In genomic region chr19:46615966-46616365, GRCh38 we compare ENCODE assay signal across 24 cellular contexts. TPM values are rescaled to one million over a fixed set of nuclear protein-coding genes. Genes with fewer than 3 reads are reported as not detected.
A peak's percentile ranks its signal among the peaks of the same experiment; 100 is the strongest.
DNase-seq lines count a peak whose midpoint lies in the region; ATAC-seq lines count a peak whose summit lies in the region.
"Had no signal": no experiment of that assay in that cellular context is flagged by ENCODE, and none has a peak within 500 bp of the region (broad histone marks: within the 10 kb centered on the region; RNA-seq: fewer than 3 reads in every experiment).

No MANE protein-coding gene starts in this region.

- H3K4me3 Mint-ChIP-seq in activated naive CD4-positive, alpha-beta T cell treated with anti-CD3 and anti-CD28 coated beads, Interleukin-2, amount 50 U/mL, for 24 hours, result peak overlapping the region; percentile 26
- H3K4me3 Mint-ChIP-seq in stimulated activated memory B cell treated with anti-CD40 and anti-IgM and Interleukin-4, amounts not matched to agents 10 μg/mL and 1 μg/mL and 100 μg/mL, for 72 hours, result no peak overlapping the region

- H3K4me1 Mint-ChIP-seq in activated naive CD4-positive, alpha-beta T cell treated with anti-CD3 and anti-CD28 coated beads, Interleukin-2, amount 50 U/mL, for 24 hours, result peaks cover 75% of the 10 kb centered on the region
- H3K4me1 Mint-ChIP-seq in stimulated activated memory B cell treated with anti-CD40 and anti-IgM and Interleukin-4, amounts not matched to agents 10 μg/mL and 1 μg/mL and 100 μg/mL, for 72 hours, result peaks cover 74% of the 10 kb centered on the region

- peak overlapping the region; percentile 62 for H3K27ac Mint-ChIP-seq in activated naive CD4-positive, alpha-beta T cell treated with anti-CD3 and anti-CD28 coated beads, Interleukin-2, amount 50 U/mL, for 24 hours
- peak overlapping the region; percentile 72 to 92 for H3K27ac Mint-ChIP-seq in activated naive CD4-positive, alpha-beta T cell treated with anti-CD3 and anti-CD28 coated beads, Interleukin-2, amount 50 U/mL, for 72 hours
- peak overlapping the region; percentile 95 for H3K27ac Mint-ChIP-seq in stimulated activated memory B cell treated with anti-CD40 and anti-IgM and Interleukin-4, amounts not matched to agents 10 μg/mL and 1 μg/mL and 100 μg/mL, for 72 hours

- H3K27me3 Mint-ChIP-seq in activated naive CD4-positive, alpha-beta T cell treated with anti-CD3 and anti-CD28 coated beads, Interleukin-2, amount 50 U/mL, for 24 hours, result no peaks in the 10 kb centered on the region
- H3K27me3 Mint-ChIP-seq in stimulated activated memory B cell treated with anti-CD40 and anti-IgM and Interleukin-4, amounts not matched to agents 10 μg/mL and 1 μg/mL and 100 μg/mL, for 72 hours, result no peaks in the 10 kb centered on the region

- no peak for DNase-seq in activated naive CD4-positive, alpha-beta T cell treated with Interleukin-2 at 50 U/mL for 16 hours
- DNase-seq in Daoy (ENCODE audit: low read depth) (peak; percentile 0), NCI-H1417 treated with DMSO at 0.1 percent for 48 hours (lab: John Stamatoyannopoulos, UW) (no peak), HuH-7 (ENCODE audit: low spot score) (no peak)
- DNase-seq in activated naive CD4-positive, alpha-beta T cell treated with anti-CD3 and anti-CD28 coated beads, Interleukin-2, amount 50 U/mL, for 72 hours (ENCODE audit: low spot score in 2 of 2), result no peak
- DNase-seq: activated CD4-positive, CD25-positive, alpha-beta regulatory T cell treated with anti-CD3 and anti-CD28 coated beads, Interleukin-2, amount 50 U/mL, for 72 hours; activated CD8-positive, alpha-beta memory T cell treated with anti-CD3 and anti-CD28 coated beads, Interleukin-2, amount 50 U/mL, for 4 hours; cerebellar nuclear complex; DMS153; effector CD8-positive, alpha-beta T cell; erythroblast; foreskin fibroblast; lower lobe of right lung; NCI-H1048; NCI-H187 treated with DMSO at 0.1 percent for 48 hours; NCI-H82 had no signal

- no peaks in the 10 kb centered on the region for H3K9me3 Mint-ChIP-seq in activated naive CD4-positive, alpha-beta T cell treated with anti-CD3 and anti-CD28 coated beads, Interleukin-2, amount 50 U/mL, for 24 hours
- H3K9me3 Mint-ChIP-seq in activated naive CD4-positive, alpha-beta T cell treated with anti-CD3 and anti-CD28 coated beads, Interleukin-2, amount 50 U/mL, for 72 hours, result no peaks in the 10 kb centered on the region
- no peaks in the 10 kb centered on the region for H3K9me3 Mint-ChIP-seq in stimulated activated memory B cell treated with anti-CD40 and anti-IgM and Interleukin-4, amounts not matched to agents 10 μg/mL and 1 μg/mL and 100 μg/mL, for 72 hours
- H3K9me3 Mint-ChIP-seq: CD8-positive, alpha-beta memory T cell had no signal

- ATAC-seq in activated naive CD4-positive, alpha-beta T cell treated with anti-CD3 and anti-CD28 coated beads, Interleukin-2, amount 50 U/mL, for 72 hours, result no peak
- no peak for ATAC-seq in stimulated activated memory B cell treated with anti-CD40 and anti-IgM and Interleukin-4, amounts not matched to agents 10 μg/mL and 1 μg/mL and 100 μg/mL, for 72 hours
- ATAC-seq in HG03280 (IDR thresholded peaks at IDR 0.05; ENCODE audit: unreplicated experiment), result no peak
- ATAC-seq: lower lobe of right lung, mucosa of descending colon had no signal

- no peaks in the 10 kb centered on the region for H3K36me3 Mint-ChIP-seq in activated naive CD4-positive, alpha-beta T cell treated with anti-CD3 and anti-CD28 coated beads, Interleukin-2, amount 50 U/mL, for 24 hours
- peaks cover 0 to 12% of the 10 kb centered on the region in 2 donors for H3K36me3 Mint-ChIP-seq in activated naive CD4-positive, alpha-beta T cell treated with anti-CD3 and anti-CD28 coated beads, Interleukin-2, amount 50 U/mL, for 72 hours
- H3K36me3 Mint-ChIP-seq in stimulated activated memory B cell treated with anti-CD40 and anti-IgM and Interleukin-4, amounts not matched to agents 10 μg/mL and 1 μg/mL and 100 μg/mL, for 72 hours, result peaks cover 27% of the 10 kb centered on the region

RNA-seq across cellular contexts. Expression of gene PTGIR, which starts 8.9 kb away (rescaled TPM):
- total RNA-seq in Daoy (2014; rRNA removed; shearing (Covaris generic)), result 0.12 and 0.34 TPM in 2 replicates
- total RNA-seq in activated naive CD4-positive, alpha-beta T cell treated with anti-CD3 and anti-CD28 coated beads, Interleukin-2, amount 50 U/mL, for 72 hours, result 10 to 100 TPM; 14.7 to 38.0 TPM

RNA-seq across cellular contexts. Expression of gene CALM3, which starts 14.8 kb away (rescaled TPM):
- 137 and 163 TPM in 2 replicates for total RNA-seq in Daoy (2014; rRNA removed; shearing (Covaris generic))
- 100 to 1,000 TPM; 413 to 615 TPM for total RNA-seq in activated naive CD4-positive, alpha-beta T cell treated with anti-CD3 and anti-CD28 coated beads, Interleukin-2, amount 50 U/mL, for 72 hours

RNA-seq across cellular contexts. Expression of gene GNG8, which starts 20.0 kb away (rescaled TPM):
- not detected in 2 replicates for total RNA-seq in Daoy (2014; rRNA removed; shearing (Covaris generic))
- 10 to 100 TPM in 1 of 2 donors, 1 to 10 TPM in 1; 5.2 to 17.4 TPM for total RNA-seq in activated naive CD4-positive, alpha-beta T cell treated with anti-CD3 and anti-CD28 coated beads, Interleukin-2, amount 50 U/mL, for 72 hours
- total RNA-seq: hepatocyte, lower lobe of right lung, OCI-LY7, prostate gland had no signal

RNA-seq across cellular contexts. Expression of gene DACT3, which starts 45.0 kb away (rescaled TPM):
- 0.30 and 0.91 TPM in 2 replicates for total RNA-seq in Daoy (2014; rRNA removed; shearing (Covaris generic))
- total RNA-seq in activated naive CD4-positive, alpha-beta T cell treated with anti-CD3 and anti-CD28 coated beads, Interleukin-2, amount 50 U/mL, for 72 hours, result 10 to 100 TPM in 1 of 2 donors, 1 to 10 TPM in 1; 1.9 to 25.9 TPM

Comparison
In these comparisons a context has a peak if more than half of its experiments do, and no peak if none do; other contexts are left out.
1. RNA of gene PTGIR, which starts 8.9 kb away (total RNA-seq): 14.7 to 38.0 TPM in activated naive CD4-positive, alpha-beta T cell treated with anti-CD3 and anti-CD28 coated beads, Interleukin-2, amount 50 U/mL, for 72 hours; 0.12 to 0.34 TPM in Daoy; every median in the first group is over 10 times any median in the second.
2. Peak in every context shown above with its lines, with median percentiles within 50 percentile points of each other: H3K27ac Mint-ChIP-seq.